28 cellular contexts compared by ENCODE assay signal in the genomic region with DNA sequence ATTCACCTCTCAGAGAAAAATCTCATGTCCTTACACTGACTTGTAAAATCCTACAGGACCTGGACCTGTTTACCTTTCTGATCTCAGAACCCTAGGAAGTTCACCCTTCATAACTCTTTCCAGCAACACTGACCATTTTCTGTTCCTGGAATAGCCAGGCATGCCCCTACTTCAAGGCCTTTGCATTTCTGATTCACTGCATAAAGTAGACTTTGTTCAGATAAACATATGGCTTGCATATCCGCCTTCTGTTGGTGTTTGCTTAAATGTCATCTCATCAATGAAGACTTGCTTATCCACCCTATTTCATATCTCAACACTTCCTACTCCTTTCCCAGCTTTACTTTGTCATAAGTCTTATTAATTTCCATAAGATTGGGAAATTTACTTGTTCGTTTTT.
"Had no signal": no experiment of that assay in that cellular context is flagged by ENCODE, and none has a peak within 500 bp of the region (broad histone marks: within the 10 kb centered on the region; RNA-seq: fewer than 3 reads in every experiment).

No MANE protein-coding gene starts in this region.

- H3K4me1 ChIP-seq: parathyroid adenoma, psoas muscle, stomach, thyroid gland, tibial nerve, upper lobe of left lung, vagina had no signal

- H3K27ac ChIP-seq: ovary, parathyroid adenoma, psoas muscle, skin epidermis, stomach, thoracic aorta, thyroid gland, tibial nerve, upper lobe of left lung, vagina had no signal

- H3K36me3 ChIP-seq: ovary, stomach, thoracic aorta, thyroid gland, tibial nerve, upper lobe of left lung, vagina had no signal

- H3K9me3 Mint-ChIP-seq: stimulated activated effector memory CD8-positive, alpha-beta T cell treated with anti-CD3 and anti-CD28 coated beads, Interleukin-12 subunit alpha, Interleukin-12 subunit beta, amount 100 ng/mL, for 72 hours had no signal

- H3K9me3 ChIP-seq: ovary, psoas muscle, thoracic aorta, thyroid gland, upper lobe of left lung, vagina had no signal

- DNase-seq: naive thymus-derived CD8-positive, alpha-beta T cell; nephron progenitor cell; occipital lobe; ovary; posterior cingulate gyrus; psoas muscle; right cardiac atrium; stimulated activated CD4-positive, alpha-beta T cell treated with anti-CD3 and anti-CD28 coated beads, Interleukin-15, amount 100 ng/mL, for 24 hours; stimulated activated CD4-positive, alpha-beta T cell treated with anti-CD3 and anti-CD28 coated beads, Interleukin-2, amount 100 ng/mL, for 24 hours; stimulated activated CD4-positive, alpha-beta T cell treated with anti-CD3 and anti-CD28 coated beads, Interleukin-2, amount 100 ng/mL, for 48 hours; stimulated activated CD4-positive, alpha-beta T cell treated with anti-CD3 and anti-CD28 coated beads, Interleukin-4, amount 100 ng/mL, for 24 hours; stimulated activated naive B cell treated with anti-CD40 and anti-IgM and Interleukin-4, amounts not matched to agents 10 μg/mL and 1 μg/mL and 100 μg/mL, for 72 hours; stimulated activated naive CD4-positive, alpha-beta T cell treated with Interleukin-2 at 50 U/mL for 16 hours; stomach; thyroid gland; trophoblast cell; upper lobe of left lung had no signal

- H3K79me2 ChIP-seq: parathyroid adenoma had no signal

- H3K27me3 Mint-ChIP-seq: progenitor cell of endocrine pancreas had no signal

- ATAC-seq: naive thymus-derived CD8-positive, alpha-beta T cell; natural killer cell treated with Interleukin-12 subunit alpha and Interleukin-12 subunit beta and Interleukin-15 and Interleukin-18, amount 100 ng/mL, for 72 hours; psoas muscle; right cardiac atrium; sciatic nerve; stimulated activated effector memory CD8-positive, alpha-beta T cell treated with anti-CD3 and anti-CD28 coated beads, Interleukin-12 subunit alpha, Interleukin-12 subunit beta, amount 100 ng/mL, for 72 hours; stimulated activated naive B cell treated with anti-CD40 and anti-IgM and Interleukin-4, amounts not matched to agents 10 μg/mL and 1 μg/mL and 100 μg/mL, for 72 hours had no signal

- H3K27me3 ChIP-seq: ovary, stomach, thyroid gland, tibial nerve, upper lobe of left lung, vagina had no signal

- H3K4me3 Mint-ChIP-seq: naive thymus-derived CD8-positive, alpha-beta T cell; natural killer cell treated with Interleukin-12 subunit alpha and Interleukin-12 subunit beta and Interleukin-15 and Interleukin-18, amount 100 ng/mL, for 72 hours; nephron progenitor cell; neural crest cell; stimulated activated effector memory CD8-positive, alpha-beta T cell treated with anti-CD3 and anti-CD28 coated beads, Interleukin-12 subunit alpha, Interleukin-12 subunit beta, amount 100 ng/mL, for 72 hours; stimulated activated naive B cell treated with anti-CD40 and anti-IgM and Interleukin-4, amounts not matched to agents 10 μg/mL and 1 μg/mL and 100 μg/mL, for 72 hours; stimulated activated naive CD8-positive, alpha-beta T cell treated with anti-CD3 and anti-CD28 coated beads, Interleukin-15, Interleukin-2, amounts not matched to agents 100 ng/mL and 50 ng/mL, for 24 hours had no signal

- H3K4me3 ChIP-seq: ovary, psoas muscle, skin epidermis, stomach, thoracic aorta, thyroid gland, tibial nerve, upper lobe of left lung, vagina had no signal

- H2AFZ ChIP-seq: parathyroid adenoma had no signal

- H3K27ac Mint-ChIP-seq: naive thymus-derived CD8-positive, alpha-beta T cell; natural killer cell treated with Interleukin-12 subunit alpha and Interleukin-12 subunit beta and Interleukin-15 and Interleukin-18, amount 100 ng/mL, for 72 hours; nephron progenitor cell; progenitor cell of endocrine pancreas; stimulated activated effector memory CD8-positive, alpha-beta T cell treated with anti-CD3 and anti-CD28 coated beads, Interleukin-12 subunit alpha, Interleukin-12 subunit beta, amount 100 ng/mL, for 72 hours; stimulated activated naive B cell treated with anti-CD40 and anti-IgM and Interleukin-4, amounts not matched to agents 10 μg/mL and 1 μg/mL and 100 μg/mL, for 72 hours; stimulated activated naive CD8-positive, alpha-beta T cell treated with anti-CD3 and anti-CD28 coated beads, Interleukin-15, Interleukin-2, amounts not matched to agents 100 ng/mL and 50 ng/mL, for 24 hours had no signal

- H3K4me1 Mint-ChIP-seq: naive thymus-derived CD8-positive, alpha-beta T cell; nephron progenitor cell; neural crest cell; stimulated activated effector memory CD8-positive, alpha-beta T cell treated with anti-CD3 and anti-CD28 coated beads, Interleukin-12 subunit alpha, Interleukin-12 subunit beta, amount 100 ng/mL, for 72 hours; stimulated activated naive B cell treated with anti-CD40 and anti-IgM and Interleukin-4, amounts not matched to agents 10 μg/mL and 1 μg/mL and 100 μg/mL, for 72 hours had no signal

- H3K36me3 Mint-ChIP-seq: stimulated activated effector memory CD8-positive, alpha-beta T cell treated with anti-CD3 and anti-CD28 coated beads, Interleukin-12 subunit alpha, Interleukin-12 subunit beta, amount 100 ng/mL, for 72 hours; stimulated activated naive B cell treated with anti-CD40 and anti-IgM and Interleukin-4, amounts not matched to agents 10 μg/mL and 1 μg/mL and 100 μg/mL, for 72 hours had no signal

- H3K9ac ChIP-seq: parathyroid adenoma had no signal
